In the genomic region with DNA sequence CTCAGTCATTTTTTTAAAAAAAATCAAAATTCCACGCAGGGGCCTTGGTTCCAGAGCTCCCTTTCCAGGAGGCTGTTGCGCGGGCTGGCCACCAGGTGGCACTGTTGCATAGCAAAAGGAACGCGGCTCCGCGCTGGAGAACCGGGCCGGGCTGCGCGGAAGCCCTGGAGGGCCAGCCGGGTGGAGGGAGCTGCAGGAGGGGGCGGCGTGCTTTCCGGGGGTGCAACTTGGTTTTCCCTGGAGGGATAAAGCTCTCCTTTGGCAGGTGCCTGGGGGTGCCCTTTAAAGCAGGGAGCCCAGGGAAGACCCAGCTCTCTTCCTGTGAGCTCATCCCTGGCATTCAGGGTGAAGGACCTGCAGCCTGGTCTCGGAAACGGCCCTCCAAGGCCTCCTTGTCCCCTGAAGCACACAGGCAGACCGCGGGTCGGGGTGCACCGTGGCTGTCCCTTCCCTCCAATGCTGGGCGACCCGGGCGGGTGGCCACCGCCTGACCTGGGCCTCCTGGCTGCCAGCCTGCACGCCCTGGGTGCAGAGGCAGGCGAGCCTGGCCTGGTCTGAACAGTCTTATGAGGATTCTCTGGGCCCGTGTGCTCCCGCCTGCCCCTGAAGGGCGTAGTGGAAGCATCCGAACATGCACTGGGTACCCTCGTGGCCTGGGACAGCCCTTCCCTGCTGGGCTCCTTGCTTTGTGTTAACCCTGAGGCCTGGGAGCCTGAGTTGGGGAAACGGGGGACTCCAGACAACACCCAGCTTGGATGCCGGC, we compare ENCODE assay signal across 9 cellular contexts. TPM values are rescaled to one million over a fixed set of nuclear protein-coding genes. Genes with fewer than 3 reads are reported as not detected.
DNase-seq lines count a peak whose midpoint lies in the region; ATAC-seq, FAIRE-seq and TF ChIP-seq lines count a peak whose summit lies in the region.
"Had no signal": no experiment of that assay in that cellular context is flagged by ENCODE, and none has a peak within 500 bp of the region (broad histone marks: within the 10 kb centered on the region; RNA-seq: fewer than 3 reads in every experiment).

No MANE protein-coding gene starts in this region.

- ATAC-seq in HG03439 (IDR thresholded peaks at IDR 0.05; ENCODE audit: unreplicated experiment) (no peak), GM21526 (IDR thresholded peaks at IDR 0.05; ENCODE audit: low FRiP score, unreplicated experiment) (no peak)

- peak overlapping the region; percentile 49 for H3K4me3 ChIP-seq in HUES6 (ENCODE audit: low read depth, low read length)
- no peak overlapping the region for H3K4me3 ChIP-seq in small intestine (ENCODE audit: low read depth in 1 of 2, low read length in 2 of 2)

- H3K27ac ChIP-seq in HUES6 (ENCODE audit: low read depth, low read length) (no peak overlapping the region), small intestine (ENCODE audit: low read depth in 1 of 2, low read length in 1 of 2) (no peak overlapping the region)

- H3K27me3 ChIP-seq in HUES6 (ENCODE audit: control insufficient read depth, insufficient read depth, low read length) (peaks cover 18% of the 10 kb centered on the region), small intestine (ENCODE audit: control insufficient read depth in 2 of 2, insufficient read depth in 2 of 2, low read length in 2 of 2) (no peaks in the 10 kb centered on the region)

- no peak for FAIRE-seq in D721Med (lab: Jason Lieb, UNC)
- no peak for FAIRE-seq in small intestine (lab: Jason Lieb, UNC)
- FAIRE-seq: colon had no signal

- H3K9ac ChIP-seq in HUES6 (ENCODE audit: low read length): no peak overlapping the region

- DNase-seq in D721Med (ENCODE audit: insufficient read length, low spot score) (peak; percentile 60), T-helper 22 cell (ENCODE audit: low read depth) (peak; percentile 43), anterior cingulate cortex (lab: John Stamatoyannopoulos, UW) (peak in 57 of 58 donors; percentile 32 to 84 (median 61)), hippocampal formation (lab: John Stamatoyannopoulos, UW) (peak; percentile 37 to 65), small intestine (peak; percentile 49)

- H3K36me3 ChIP-seq in HUES6 (ENCODE audit: control insufficient read depth, insufficient read depth, low read length) (no peaks in the 10 kb centered on the region), small intestine (ENCODE audit: control insufficient read depth in 2 of 2, insufficient read depth in 2 of 2, low read length in 2 of 2) (no peaks in the 10 kb centered on the region)

- peak; percentile 88 for TF ChIP-seq CTCF in D721Med (IDR thresholded peaks at IDR 0.05; ENCODE audit: insufficient read depth, missing control alignments)

- 27 to 36% (median 33%) methylated on average over 30 to 34 of the region's 34 CpGs for WGBS in small intestine, 3 donors

- no peaks in the 10 kb centered on the region for H3K9me3 ChIP-seq in HUES6 (ENCODE audit: control insufficient read depth, insufficient read depth, low read depth, low read length)
- H3K9me3 ChIP-seq in small intestine (ENCODE audit: control insufficient read depth, low read depth): no peaks in the 10 kb centered on the region

- H3K4me1 ChIP-seq in HUES6 (ENCODE audit: control insufficient read depth, insufficient read depth, low read length) (peaks cover 13% of the 10 kb centered on the region; the same call in 1 of the 2 replicates), small intestine (ENCODE audit: control insufficient read depth in 2 of 2, insufficient read depth in 1 of 2, low read depth in 1 of 2, low read length in 1 of 2) (no peaks in the 10 kb centered on the region)

RNA-seq across cellular contexts. Expression of gene KRTAP5-5, which starts 23.4 kb away (rescaled TPM):
- polyA plus RNA-seq in small intestine: not detected

RNA-seq across cellular contexts. Expression of gene KRTAP5-4, which starts 31.0 kb away (rescaled TPM):
- not detected for polyA plus RNA-seq in small intestine

RNA-seq across cellular contexts. Expression of gene KRTAP5-6, which starts 44.0 kb away (rescaled TPM):
- polyA plus RNA-seq in small intestine: not detected

RNA-seq across cellular contexts. Expression of gene KRTAP5-3, which starts 44.7 kb away (rescaled TPM):
- polyA plus RNA-seq in small intestine: not detected

RNA-seq across cellular contexts. Expression of gene KRTAP5-2, which starts 54.9 kb away (rescaled TPM):
- polyA plus RNA-seq in small intestine: under 1 TPM in 1 of 3 donors, not detected in 2; 0.07 TPM
